In genomic region chr7:51430480-51431086, GRCh38 we compare ENCODE assay signal across 1 cellular context.
TF ChIP-seq lines count a peak whose summit lies in the region.

No MANE protein-coding gene starts in this region.

TF ChIP-seq in GM23338, 12 proteins besides CTCF, POLR2A, EP300 and RAD21 (continued from another document):
- TF ChIP-seq, protein P1, sequence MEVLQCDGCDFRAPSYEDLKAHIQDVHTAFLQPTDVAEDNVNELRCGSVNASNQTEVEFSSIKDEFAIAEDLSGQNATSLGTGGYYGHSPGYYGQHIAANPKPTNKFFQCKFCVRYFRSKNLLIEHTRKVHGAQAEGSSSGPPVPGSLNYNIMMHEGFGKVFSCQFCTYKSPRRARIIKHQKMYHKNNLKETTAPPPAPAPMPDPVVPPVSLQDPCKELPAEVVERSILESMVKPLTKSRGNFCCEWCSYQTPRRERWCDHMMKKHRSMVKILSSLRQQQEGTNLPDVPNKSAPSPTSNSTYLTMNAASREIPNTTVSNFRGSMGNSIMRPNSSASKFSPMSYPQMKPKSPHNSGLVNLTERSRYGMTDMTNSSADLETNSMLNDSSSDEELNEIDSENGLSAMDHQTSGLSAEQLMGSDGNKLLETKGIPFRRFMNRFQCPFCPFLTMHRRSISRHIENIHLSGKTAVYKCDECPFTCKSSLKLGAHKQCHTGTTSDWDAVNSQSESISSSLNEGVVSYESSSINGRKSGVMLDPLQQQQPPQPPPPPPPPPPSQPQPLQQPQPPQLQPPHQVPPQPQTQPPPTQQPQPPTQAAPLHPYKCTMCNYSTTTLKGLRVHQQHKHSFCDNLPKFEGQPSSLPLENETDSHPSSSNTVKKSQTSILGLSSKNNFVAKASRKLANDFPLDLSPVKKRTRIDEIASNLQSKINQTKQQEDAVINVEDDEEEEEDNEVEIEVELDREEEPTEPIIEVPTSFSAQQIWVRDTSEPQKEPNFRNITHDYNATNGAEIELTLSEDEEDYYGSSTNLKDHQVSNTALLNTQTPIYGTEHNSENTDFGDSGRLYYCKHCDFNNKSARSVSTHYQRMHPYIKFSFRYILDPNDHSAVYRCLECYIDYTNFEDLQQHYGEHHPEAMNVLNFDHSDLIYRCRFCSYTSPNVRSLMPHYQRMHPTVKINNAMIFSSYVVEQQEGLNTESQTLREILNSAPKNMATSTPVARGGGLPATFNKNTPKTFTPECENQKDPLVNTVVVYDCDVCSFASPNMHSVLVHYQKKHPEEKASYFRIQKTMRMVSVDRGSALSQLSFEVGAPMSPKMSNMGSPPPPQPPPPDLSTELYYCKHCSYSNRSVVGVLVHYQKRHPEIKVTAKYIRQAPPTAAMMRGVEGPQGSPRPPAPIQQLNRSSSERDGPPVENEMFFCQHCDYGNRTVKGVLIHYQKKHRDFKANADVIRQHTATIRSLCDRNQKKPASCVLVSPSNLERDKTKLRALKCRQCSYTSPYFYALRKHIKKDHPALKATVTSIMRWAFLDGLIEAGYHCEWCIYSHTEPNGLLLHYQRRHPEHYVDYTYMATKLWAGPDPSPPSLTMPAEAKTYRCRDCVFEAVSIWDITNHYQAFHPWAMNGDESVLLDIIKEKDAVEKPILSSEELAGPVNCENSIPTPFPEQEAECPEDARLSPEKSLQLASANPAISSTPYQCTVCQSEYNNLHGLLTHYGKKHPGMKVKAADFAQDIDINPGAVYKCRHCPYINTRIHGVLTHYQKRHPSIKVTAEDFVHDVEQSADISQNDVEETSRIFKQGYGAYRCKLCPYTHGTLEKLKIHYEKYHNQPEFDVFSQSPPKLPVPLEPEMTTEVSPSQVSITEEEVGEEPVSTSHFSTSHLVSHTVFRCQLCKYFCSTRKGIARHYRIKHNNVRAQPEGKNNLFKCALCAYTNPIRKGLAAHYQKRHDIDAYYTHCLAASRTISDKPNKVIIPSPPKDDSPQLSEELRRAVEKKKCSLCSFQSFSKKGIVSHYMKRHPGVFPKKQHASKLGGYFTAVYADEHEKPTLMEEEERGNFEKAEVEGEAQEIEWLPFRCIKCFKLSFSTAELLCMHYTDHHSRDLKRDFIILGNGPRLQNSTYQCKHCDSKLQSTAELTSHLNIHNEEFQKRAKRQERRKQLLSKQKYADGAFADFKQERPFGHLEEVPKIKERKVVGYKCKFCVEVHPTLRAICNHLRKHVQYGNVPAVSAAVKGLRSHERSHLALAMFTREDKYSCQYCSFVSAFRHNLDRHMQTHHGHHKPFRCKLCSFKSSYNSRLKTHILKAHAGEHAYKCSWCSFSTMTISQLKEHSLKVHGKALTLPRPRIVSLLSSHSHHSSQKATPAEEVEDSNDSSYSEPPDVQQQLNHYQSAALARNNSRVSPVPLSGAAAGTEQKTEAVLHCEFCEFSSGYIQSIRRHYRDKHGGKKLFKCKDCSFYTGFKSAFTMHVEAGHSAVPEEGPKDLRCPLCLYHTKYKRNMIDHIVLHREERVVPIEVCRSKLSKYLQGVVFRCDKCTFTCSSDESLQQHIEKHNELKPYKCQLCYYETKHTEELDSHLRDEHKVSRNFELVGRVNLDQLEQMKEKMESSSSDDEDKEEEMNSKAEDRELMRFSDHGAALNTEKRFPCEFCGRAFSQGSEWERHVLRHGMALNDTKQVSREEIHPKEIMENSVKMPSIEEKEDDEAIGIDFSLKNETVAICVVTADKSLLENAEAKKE (CRISPR knock-in tag; IDR thresholded peaks at IDR 0.05): no peak
- no peak for TF ChIP-seq EZH2 (IDR thresholded peaks at IDR 0.05; ENCODE audit: low read depth, unreplicated experiment)
